8 cellular contexts compared by ENCODE assay signal in the genomic region with DNA sequence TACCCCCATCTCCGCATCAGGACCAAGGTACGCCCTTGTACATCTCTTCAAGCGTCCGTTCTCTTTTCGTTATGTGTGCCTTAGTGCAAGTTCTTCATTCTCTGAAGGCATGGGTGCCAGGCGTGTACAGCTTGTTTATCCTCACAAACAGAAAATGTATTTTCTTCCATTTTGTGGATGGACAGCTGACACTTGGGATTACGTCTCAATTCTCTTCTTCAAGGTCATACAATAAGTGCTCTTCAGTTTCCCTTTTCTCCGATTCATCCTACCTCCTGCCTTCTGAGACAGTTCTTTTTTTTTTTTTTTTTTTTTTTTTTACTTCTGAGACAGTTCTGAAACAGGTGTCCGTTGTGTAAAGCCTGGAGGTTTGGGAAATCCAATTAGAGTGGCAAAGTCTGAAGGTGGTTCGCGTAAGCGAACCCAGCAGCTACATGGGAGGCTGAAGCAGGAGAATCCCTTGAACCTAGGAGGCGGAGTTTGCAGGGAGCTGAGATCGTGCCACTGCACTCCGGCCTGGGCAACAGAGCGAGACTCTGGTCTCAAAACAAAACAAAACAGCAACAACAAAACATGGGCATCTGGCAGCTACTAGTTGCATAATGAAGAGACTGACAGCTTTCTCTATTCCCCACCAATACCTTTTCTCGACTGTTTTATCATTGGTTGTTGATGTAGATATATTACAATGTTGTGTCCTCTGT. TPM values are rescaled to one million over a fixed set of nuclear protein-coding genes. Genes with fewer than 3 reads are reported as not detected.
DNase-seq lines count a peak whose midpoint lies in the region; ATAC-seq, FAIRE-seq and TF ChIP-seq lines count a peak whose summit lies in the region.

No MANE protein-coding gene starts in this region.

- no peak for TF ChIP-seq EP300 in K562 (IDR thresholded peaks at IDR 0.05; ENCODE audit: low read length)

- BruUV-seq in K562 (replicated peaks; lab: Mats Ljungman, UMichigan) = no TSS peak

- ATAC-seq in HG02938 (IDR thresholded peaks at IDR 0.05; ENCODE audit: unreplicated experiment) = peak; percentile 2
- peak; percentile 17 for ATAC-seq in K562
- ATAC-seq in lower lobe of right lung = no peak
- no peak for ATAC-seq in HG02610 (IDR thresholded peaks at IDR 0.05; ENCODE audit: unreplicated experiment)

- H3K4me2 ChIP-seq in K562 (ENCODE audit: insufficient read depth, low read length) = peak overlapping the region; percentile 99

- TF ChIP-seq CTCF in AG04450 (IDR thresholded peaks at IDR 0.05; ENCODE audit: low read depth, low read length) (no peak), K562 (IDR thresholded peaks at IDR 0.05 in 2 of 3, conservative IDR thresholded peaks at IDR 0.05 in 1 of 3; ENCODE audit: insufficient read depth in 2 of 3, low read depth in 1 of 3, low read length in 3 of 3) (no peak), lower lobe of right lung (IDR thresholded peaks at IDR 0.05) (no peak), uterus (IDR thresholded peaks at IDR 0.05) (no peak)

- WGBS in K562 (ENCODE audit: insufficient coverage, low coverage, missing lambda C conversion rate) = 4% methylated on average over 17 of the region's 17 CpGs

- CTCF ChIA-PET in AG04450 (lab: Charles Lee) = interaction anchor here (2.7 kb wide), 1 partner anchor 137 kb away, joined by 10 read pairs; the partner anchor contains the start of gene SIRT4
- CTCF ChIA-PET in K562 (lab: Yijun Ruan, JAX; ENCODE audit: low intra/inter-chr PET ratio) = interaction anchor here (1.1 kb wide), 2 partner anchors 82 to 114 kb away, joined by 3 to 4 read pairs; no protein-coding TSS in a partner anchor

- POLR2A ChIA-PET in AG04450 (lab: Yijun Ruan, JAX) = interaction anchor here (0.5 kb wide), 1 partner anchor 10 kb away, joined by 3 read pairs; no protein-coding TSS in a partner anchor
- POLR2A ChIA-PET in K562 (lab: Yijun Ruan, JAX) = interaction anchor here (0.8 to 2.2 kb wide), 4 partner anchors 14 to 147 kb away, joined by 3 to 18 read pairs (median 4); partner anchors contain the start of genes RNU4-2 and SIRT4

- FAIRE-seq in K562 (lab: Jason Lieb, UNC) = no peak

- H3K4me1 ChIP-seq in K562 (replicated peaks in 1 of 2; ENCODE audit: control insufficient read depth in 2 of 2, insufficient read depth in 2 of 2, low read length in 2 of 2) (peaks cover 3 to 8% of the 10 kb centered on the region in 2 experiments; a peak in 4 of 5 replicates), lower lobe of right lung (peaks cover 19% of the 10 kb centered on the region), uterus (peaks cover 0 to 7% of the 10 kb centered on the region in 2 donors)

- H3K4me3 ChIP-seq in AG04450 (ENCODE audit: low read depth, low read length) = peak overlapping the region; percentile 95
- peak overlapping the region; percentile 91 for H3K4me3 ChIP-seq in K562
- H3K4me3 ChIP-seq in lower lobe of right lung = peak overlapping the region; percentile 96
- peak overlapping the region; percentile 46 to 61 for H3K4me3 ChIP-seq in uterus

- H3K36me3 ChIP-seq in K562 (ENCODE audit: control insufficient read depth, insufficient read depth, low read length) (peaks cover 42% of the 10 kb centered on the region), lower lobe of right lung (peaks cover 35% of the 10 kb centered on the region), uterus (no peaks in the 10 kb centered on the region)

- in situ Hi-C loops in K562 (cut with MboI) = loop anchor here (10.0 kb wide), 1 partner anchor 114 kb away; the partner anchor contains the start of gene PLA2G1B

- intact Hi-C loops in K562 (cut with micrococcal nuclease) (loop anchor here (1.0 to 10.0 kb wide), 2 partner anchors 58 to 206 kb away; partner anchors contain the start of genes CABP1 and DYNLL1), lower lobe of right lung (cut with DNase I) (no loop called here), uterus (cut with DNase I; ENCODE audit: low total_unique reads) (no loop called here)

- TF ChIP-seq RAD21 in K562 (CRISPR knock-in tag; conservative IDR thresholded peaks at IDR 0.05 in 1 of 2, IDR thresholded peaks at IDR 0.05 in 1 of 2) = no peak

- H3K9ac ChIP-seq in K562 (ENCODE audit: insufficient read depth in 1 of 2, low read depth in 2 of 2, low read length in 2 of 2) = peak overlapping the region; percentile 85 to 96

- H2AFZ ChIP-seq in K562 (ENCODE audit: low read depth, low read length) = peak overlapping the region; percentile 100

- peaks cover 49% of the 10 kb centered on the region for H3K79me2 ChIP-seq in K562 (ENCODE audit: control insufficient read depth, insufficient read depth, low read length)

- TF ChIP-seq POLR2A in K562 (conservative IDR thresholded peaks at IDR 0.05) = no peak
- no peak for TF ChIP-seq POLR2A in uterus (IDR thresholded peaks at IDR 0.05)

- H3K9me3 ChIP-seq in AG04450 (ENCODE audit: control insufficient read depth, insufficient read depth, low read length) (no peaks in the 10 kb centered on the region; the same call in 1 of the 2 replicates), K562 (replicated peaks; ENCODE audit: control insufficient read depth, insufficient read depth, low read depth, low read length) (no peaks in the 10 kb centered on the region), lower lobe of right lung (no peaks in the 10 kb centered on the region), uterus (no peaks in the 10 kb centered on the region)

- H3K27me3 ChIP-seq in AG04450 (ENCODE audit: control insufficient read depth, insufficient read depth, low read length) = no peaks in the 10 kb centered on the region
- no peaks in the 10 kb centered on the region for H3K27me3 ChIP-seq in K562 (ENCODE audit: control insufficient read depth in 2 of 2, insufficient read depth in 2 of 2, low read length in 2 of 2)
- no peaks in the 10 kb centered on the region for H3K27me3 ChIP-seq in lower lobe of right lung (ENCODE audit: low read depth)
- H3K27me3 ChIP-seq in uterus = no peaks in the 10 kb centered on the region

- H3K9me1 ChIP-seq in K562 (ENCODE audit: control insufficient read depth, insufficient read depth, low read length) = no peaks in the 10 kb centered on the region

- H3K27ac ChIP-seq in AG04450 (ENCODE audit: low read depth, low read length) (no peak overlapping the region), K562 (ENCODE audit: extremely low read depth, low read depth, low read length) (peak overlapping the region; percentile 86), lower lobe of right lung (peak overlapping the region; percentile 86), uterus (peak overlapping the region; percentile 66 to 84)

- H4K20me1 ChIP-seq in K562 (replicated peaks; ENCODE audit: control insufficient read depth, insufficient read depth, low read length) = peaks cover 7% of the 10 kb centered on the region

- DNase-seq in AG04450 (ENCODE audit: low read depth, low spot score) (no peak), K562 (ENCODE audit: extremely low read depth in 1 of 4, low spot score in 3 of 4) (peak in 3 of 4 experiments; percentile 2 to 23 (median 6)), lower lobe of right lung (no peak), uterus (no peak), NOMO-1 treated with DMSO at 0.1 percent for 48 hours (lab: John Stamatoyannopoulos, UW; ENCODE audit: unreplicated experiment) (no peak), NCI-H748 (lab: John Stamatoyannopoulos, UW; ENCODE audit: unreplicated experiment) (no peak)

RNA-seq across cellular contexts. Expression of gene COX6A1, which starts 0.7 kb away (rescaled TPM):
- 414 and 536 TPM in 2 replicates for polyA plus RNA-seq in AG04450 (2011; rRNA removed)
- polyA minus RNA-seq in AG04450 (2011; rRNA and poly(A)+ RNA removed) = 106 and 137 TPM in 2 replicates
- 82.0 and 133 TPM in 2 replicates for total RNA-seq in K562 (2011; cell fraction: chromatin; rRNA removed; ENCODE audit: low replicate concordance)
- total RNA-seq in K562 (2011; cell fraction: nucleolus; rRNA removed) = 297 and 320 TPM in 2 replicates
- 251 and 255 TPM in 2 replicates for total RNA-seq in K562 (2011; cell fraction: nucleoplasm; rRNA removed)
- 931 and 1,004 TPM in 2 replicates for total RNA-seq in K562 (2014; rRNA removed)
- total RNA-seq in K562 (2014; rRNA removed; fragmentation: Illumina TruSeq; extraction: Trizol) = 412 and 414 TPM in 2 replicates
- total RNA-seq in K562 (2015; rRNA removed; fragmentation: Illumina TruSeq; extraction: Trizol) = 602 and 624 TPM in 2 replicates
- 597 and 695 TPM in 2 replicates for total RNA-seq in K562 (2021)
- 767 and 895 TPM in 2 replicates for polyA plus RNA-seq in K562 (2011; rRNA removed)
- 2,103 and 2,986 TPM in 2 replicates for polyA plus RNA-seq in K562 (2011; cell fraction: cytosol; rRNA removed)
- polyA plus RNA-seq in K562 (2011; cell fraction: nucleus; rRNA removed) = 1,412 and 1,636 TPM in 2 replicates
- polyA plus RNA-seq in K562 (2012) = 684 and 920 TPM in 2 replicates
- polyA plus RNA-seq in K562 (2014; fragmentation: Illumina TruSeq; extraction: Trizol) = 978 and 1,143 TPM in 2 replicates
- polyA plus RNA-seq in K562 (2014; fragmentation: Nextera tagmentation; extraction: Ambion mirVana) = 1,000 to 10,000 TPM; 3,092 to 4,142 TPM
- polyA plus RNA-seq in K562 (2014; rRNA removed) = 1,391 and 1,423 TPM in 2 replicates
- 235 and 279 TPM in 2 replicates for polyA minus RNA-seq in K562 (2011; rRNA and poly(A)+ RNA removed)
- 175 and 210 TPM in 2 replicates for polyA minus RNA-seq in K562 (2011; cell fraction: cytosol; rRNA and poly(A)+ RNA removed)
- polyA minus RNA-seq in K562 (2011; cell fraction: nucleus; rRNA and poly(A)+ RNA removed) = 147 and 169 TPM in 2 replicates
- total RNA-seq in lower lobe of right lung = 263 TPM
- total RNA-seq in uterus = 100 to 1,000 TPM; 196 to 524 (median 201) TPM

RNA-seq across cellular contexts. Expression of gene TRIAP1, which starts 7.5 kb away (rescaled TPM):
- polyA plus RNA-seq in AG04450 (2011; rRNA removed) = 56.2 and 70.7 TPM in 2 replicates
- 9.1 and 14.8 TPM in 2 replicates for polyA minus RNA-seq in AG04450 (2011; rRNA and poly(A)+ RNA removed)
- total RNA-seq in K562 (2011; cell fraction: chromatin; rRNA removed; ENCODE audit: low replicate concordance) = 11.4 and 14.2 TPM in 2 replicates
- 14.3 and 14.8 TPM in 2 replicates for total RNA-seq in K562 (2011; cell fraction: nucleolus; rRNA removed)
- 17.2 and 23.1 TPM in 2 replicates for total RNA-seq in K562 (2011; cell fraction: nucleoplasm; rRNA removed)
- 37.3 and 38.8 TPM in 2 replicates for total RNA-seq in K562 (2014; rRNA removed)
- 78.4 and 80.9 TPM in 2 replicates for total RNA-seq in K562 (2014; rRNA removed; fragmentation: Illumina TruSeq; extraction: Trizol)
- total RNA-seq in K562 (2015; rRNA removed; fragmentation: Illumina TruSeq; extraction: Trizol) = 56.3 and 65.4 TPM in 2 replicates
- total RNA-seq in K562 (2021) = 53.2 and 55.3 TPM in 2 replicates
- polyA plus RNA-seq in K562 (2011; rRNA removed) = 53.5 and 85.7 TPM in 2 replicates
- 12.9 and 27.2 TPM in 2 replicates for polyA plus RNA-seq in K562 (2011; cell fraction: cytosol; rRNA removed)
- 10.3 and 16.9 TPM in 2 replicates for polyA plus RNA-seq in K562 (2011; cell fraction: nucleus; rRNA removed)
- polyA plus RNA-seq in K562 (2012) = 28.3 and 77.9 TPM in 2 replicates
- polyA plus RNA-seq in K562 (2014; fragmentation: Illumina TruSeq; extraction: Trizol) = 59.8 and 64.9 TPM in 2 replicates
- polyA plus RNA-seq in K562 (2014; fragmentation: Nextera tagmentation; extraction: Ambion mirVana) = 100 to 1,000 TPM; 354 TPM
- 60.6 and 73.3 TPM in 2 replicates for polyA plus RNA-seq in K562 (2014; rRNA removed)
- 27.3 and 27.5 TPM in 2 replicates for polyA minus RNA-seq in K562 (2011; rRNA and poly(A)+ RNA removed)
- polyA minus RNA-seq in K562 (2011; cell fraction: cytosol; rRNA and poly(A)+ RNA removed) = 16.0 and 19.2 TPM in 2 replicates
- 5.7 and 13.3 TPM in 2 replicates for polyA minus RNA-seq in K562 (2011; cell fraction: nucleus; rRNA and poly(A)+ RNA removed)
- total RNA-seq in lower lobe of right lung = 20.4 TPM
- 10 to 100 TPM in 2 of 4 donors, 1 to 10 TPM in 2; 1.2 to 16.8 (median 8.0) TPM for total RNA-seq in uterus

RNA-seq across cellular contexts. Expression of gene GATC, which starts 7.6 kb away (rescaled TPM):
- polyA plus RNA-seq in AG04450 (2011; rRNA removed) (20.6 and 25.9 TPM in 2 replicates), K562 (2011; rRNA removed) (30.1 and 38.9 TPM in 2 replicates), K562 (2014; fragmentation: Illumina TruSeq; extraction: Trizol) (29.7 and 38.9 TPM in 2 replicates), K562 (2014; fragmentation: Nextera tagmentation; extraction: Ambion mirVana) (10 to 100 TPM in 1 of 2 experiments, 1 to 10 TPM in 1; 5.8 to 14.3 TPM), K562 (2014; rRNA removed) (24.0 and 24.2 TPM in 2 replicates)
- polyA minus RNA-seq in AG04450 (2011; rRNA and poly(A)+ RNA removed) = 26.1 and 31.7 TPM in 2 replicates
- 17.9 and 20.6 TPM in 2 replicates for total RNA-seq in K562 (2011; cell fraction: chromatin; rRNA removed; ENCODE audit: low replicate concordance)
- 14.3 and 15.7 TPM in 2 replicates for total RNA-seq in K562 (2011; cell fraction: nucleolus; rRNA removed)
- 22.1 and 34.4 TPM in 2 replicates for total RNA-seq in K562 (2011; cell fraction: nucleoplasm; rRNA removed)
- total RNA-seq in K562 (2014; rRNA removed) (22.2 and 29.0 TPM in 2 replicates), K562 (2014; rRNA removed; fragmentation: Illumina TruSeq; extraction: Trizol) (28.2 and 29.5 TPM in 2 replicates), K562 (2015; rRNA removed; fragmentation: Illumina TruSeq; extraction: Trizol) (27.1 and 29.0 TPM in 2 replicates), K562 (2021) (52.6 and 53.6 TPM in 2 replicates), lower lobe of right lung (31.7 TPM), uterus (10 to 100 TPM; 11.8 to 31.9 (median 18.3) TPM)
- polyA plus RNA-seq in K562 (2011; cell fraction: cytosol; rRNA removed) = 18.8 and 22.9 TPM in 2 replicates
- polyA plus RNA-seq in K562 (2011; cell fraction: nucleus; rRNA removed) = 21.7 and 29.0 TPM in 2 replicates
- 18.9 and 20.0 TPM in 2 replicates for polyA plus RNA-seq in K562 (2012)
- polyA minus RNA-seq in K562 (2011; rRNA and poly(A)+ RNA removed) = 27.7 and 28.0 TPM in 2 replicates
- 11.5 and 11.9 TPM in 2 replicates for polyA minus RNA-seq in K562 (2011; cell fraction: cytosol; rRNA and poly(A)+ RNA removed)
- polyA minus RNA-seq in K562 (2011; cell fraction: nucleus; rRNA and poly(A)+ RNA removed) = 7.8 and 10.0 TPM in 2 replicates

RNA-seq across cellular contexts. Expression of gene SRSF9, which starts 30.9 kb away (rescaled TPM):
- 127 and 154 TPM in 2 replicates for polyA plus RNA-seq in AG04450 (2011; rRNA removed)
- 53.9 and 62.0 TPM in 2 replicates for polyA minus RNA-seq in AG04450 (2011; rRNA and poly(A)+ RNA removed)
- total RNA-seq in K562 (2011; cell fraction: chromatin; rRNA removed; ENCODE audit: low replicate concordance) = 133 and 204 TPM in 2 replicates
- total RNA-seq in K562 (2011; cell fraction: nucleolus; rRNA removed) = 102 and 104 TPM in 2 replicates
- 154 and 192 TPM in 2 replicates for total RNA-seq in K562 (2011; cell fraction: nucleoplasm; rRNA removed)
- 255 and 271 TPM in 2 replicates for total RNA-seq in K562 (2014; rRNA removed)
- total RNA-seq in K562 (2014; rRNA removed; fragmentation: Illumina TruSeq; extraction: Trizol) = 230 and 244 TPM in 2 replicates
- total RNA-seq in K562 (2015; rRNA removed; fragmentation: Illumina TruSeq; extraction: Trizol) = 241 and 243 TPM in 2 replicates
- 280 and 286 TPM in 2 replicates for total RNA-seq in K562 (2021)
- polyA plus RNA-seq in K562 (2011; rRNA removed) = 159 and 203 TPM in 2 replicates
- polyA plus RNA-seq in K562 (2011; cell fraction: cytosol; rRNA removed) = 126 and 188 TPM in 2 replicates
- 163 and 219 TPM in 2 replicates for polyA plus RNA-seq in K562 (2011; cell fraction: nucleus; rRNA removed)
- polyA plus RNA-seq in K562 (2012) = 188 and 307 TPM in 2 replicates
- polyA plus RNA-seq in K562 (2014; fragmentation: Illumina TruSeq; extraction: Trizol) = 180 and 188 TPM in 2 replicates
- 10 to 100 TPM; 40.3 to 50.5 TPM for polyA plus RNA-seq in K562 (2014; fragmentation: Nextera tagmentation; extraction: Ambion mirVana)
- polyA plus RNA-seq in K562 (2014; rRNA removed) = 291 and 296 TPM in 2 replicates
- 130 and 156 TPM in 2 replicates for polyA minus RNA-seq in K562 (2011; rRNA and poly(A)+ RNA removed)
- polyA minus RNA-seq in K562 (2011; cell fraction: cytosol; rRNA and poly(A)+ RNA removed) = 94.9 and 103 TPM in 2 replicates
- polyA minus RNA-seq in K562 (2011; cell fraction: nucleus; rRNA and poly(A)+ RNA removed) = 76.5 and 108 TPM in 2 replicates
- total RNA-seq in lower lobe of right lung = 115 TPM
- 100 to 1,000 TPM in 2 of 4 donors, 10 to 100 TPM in 2; 10.5 to 150 (median 91.1) TPM for total RNA-seq in uterus

RNA-seq across cellular contexts. Expression of gene DYNLL1, which starts 57.3 kb away (rescaled TPM):
- polyA plus RNA-seq in AG04450 (2011; rRNA removed) = 649 and 720 TPM in 2 replicates
- polyA minus RNA-seq in AG04450 (2011; rRNA and poly(A)+ RNA removed) = 136 and 155 TPM in 2 replicates
- 64.0 and 73.7 TPM in 2 replicates for total RNA-seq in K562 (2011; cell fraction: chromatin; rRNA removed; ENCODE audit: low replicate concordance)
- 55.7 and 76.0 TPM in 2 replicates for total RNA-seq in K562 (2011; cell fraction: nucleolus; rRNA removed)
- total RNA-seq in K562 (2011; cell fraction: nucleoplasm; rRNA removed) = 81.5 and 104 TPM in 2 replicates
- 303 and 473 TPM in 2 replicates for total RNA-seq in K562 (2014; rRNA removed)
- 430 and 468 TPM in 2 replicates for total RNA-seq in K562 (2014; rRNA removed; fragmentation: Illumina TruSeq; extraction: Trizol)
- 587 and 631 TPM in 2 replicates for total RNA-seq in K562 (2015; rRNA removed; fragmentation: Illumina TruSeq; extraction: Trizol)
- 364 and 386 TPM in 2 replicates for total RNA-seq in K562 (2021)
- 439 and 456 TPM in 2 replicates for polyA plus RNA-seq in K562 (2011; rRNA removed)
- polyA plus RNA-seq in K562 (2011; cell fraction: cytosol; rRNA removed) = 295 and 360 TPM in 2 replicates
- polyA plus RNA-seq in K562 (2011; cell fraction: nucleus; rRNA removed) = 186 and 231 TPM in 2 replicates
- 522 and 759 TPM in 2 replicates for polyA plus RNA-seq in K562 (2012)
- 531 and 637 TPM in 2 replicates for polyA plus RNA-seq in K562 (2014; fragmentation: Illumina TruSeq; extraction: Trizol)
- 1,000 to 10,000 TPM in 1 of 2 experiments, 100 to 1,000 TPM in 1; 921 to 1,112 TPM for polyA plus RNA-seq in K562 (2014; fragmentation: Nextera tagmentation; extraction: Ambion mirVana)
- polyA plus RNA-seq in K562 (2014; rRNA removed) = 397 and 529 TPM in 2 replicates
- polyA minus RNA-seq in K562 (2011; rRNA and poly(A)+ RNA removed) = 184 and 185 TPM in 2 replicates
- 96.5 and 118 TPM in 2 replicates for polyA minus RNA-seq in K562 (2011; cell fraction: cytosol; rRNA and poly(A)+ RNA removed)
- polyA minus RNA-seq in K562 (2011; cell fraction: nucleus; rRNA and poly(A)+ RNA removed) = 34.9 and 72.1 TPM in 2 replicates
- 285 TPM for total RNA-seq in lower lobe of right lung
- 100 to 1,000 TPM; 239 to 457 (median 291) TPM for total RNA-seq in uterus

Comparison
In these comparisons a context has a peak if more than half of its experiments do, and no peak if none do; other contexts are left out.
1. DNase-seq: peak in K562 (3 of 4); none in AG04450 (single experiment), lower lobe of right lung (single experiment), uterus (0 of 2), NOMO-1 treated with DMSO at 0.1 percent for 48 hours (single experiment) and NCI-H748 (single experiment).
2. ATAC-seq: peak in HG02938 (single experiment) and K562 (single experiment); none in lower lobe of right lung (0 of 2) and HG02610 (single experiment).
3. Peak in every context shown above with its lines, with median percentiles within 50 percentile points of each other: H3K4me3 ChIP-seq.